Comparison of ENCODE assay signal across 8 cellular contexts in genomic region chr4:55398966-55399365, GRCh38. TPM values are rescaled to one million over a fixed set of nuclear protein-coding genes. Genes with fewer than 3 reads are reported as not detected.
A peak's percentile ranks its signal among the peaks of the same experiment; 100 is the strongest.
DNase-seq lines count a peak whose midpoint lies in the region; ATAC-seq, FAIRE-seq and TF ChIP-seq lines count a peak whose summit lies in the region.

No MANE protein-coding gene starts in this region.

- H3K36me3 Mint-ChIP-seq in CD14-positive monocyte: peaks cover 28 to 39% of the 10 kb centered on the region in 2 donors
- peaks cover 30% of the 10 kb centered on the region for H3K36me3 Mint-ChIP-seq in nephron progenitor cell (ENCODE audit: low read depth)

- H3K9me3 Mint-ChIP-seq in CD14-positive monocyte (peaks cover 0 to 1% (median 0%) of the 10 kb centered on the region in 7 donors), nephron progenitor cell (no peaks in the 10 kb centered on the region)

- H3K4me1 Mint-ChIP-seq in CD14-positive monocyte (peaks cover 44% of the 10 kb centered on the region), nephron progenitor cell (peaks cover 38% of the 10 kb centered on the region)

- intact Hi-C loops in CD14-positive monocyte (cut with micrococcal nuclease): loop anchor here (5.0 kb wide), 2 partner anchors 52 to 148 kb away; partner anchors contain the start of genes CLOCK (in 2 of the 2) and SRD5A3 (in 1 of the 2)
- intact Hi-C loops in body of pancreas (cut with DNase I): loop anchor here (10.0 kb wide), 1 partner anchor 54 kb away; the partner anchor contains the start of gene SRD5A3

- 21 to 25% methylated on average over 3 of the region's 3 CpGs for WGBS in body of pancreas, 2 donors

- no peak for FAIRE-seq in bronchial epithelial cell (lab: Jason Lieb, UNC)

- H3K4me3 ChIP-seq in bronchial epithelial cell (ENCODE audit: low read depth, low read length): peak overlapping the region; percentile 82
- peak overlapping the region in 1 of 2 donors; percentile 98 for H3K4me3 ChIP-seq in body of pancreas

- H3K9me3 ChIP-seq in body of pancreas: no peaks in the 10 kb centered on the region

- H3K27me3 ChIP-seq in bronchial epithelial cell (ENCODE audit: control insufficient read depth, insufficient read depth, low read length) (no peaks in the 10 kb centered on the region), body of pancreas (no peaks in the 10 kb centered on the region)

- peaks cover 9% of the 10 kb centered on the region for H3K36me3 ChIP-seq in bronchial epithelial cell (ENCODE audit: control insufficient read depth, insufficient read depth, low read length)
- no peaks in the 10 kb centered on the region for H3K36me3 ChIP-seq in body of pancreas (replicated peaks in 1 of 2; ENCODE audit: insufficient read depth in 1 of 2, low read depth in 2 of 2)

- no peak for ATAC-seq in body of pancreas

- TF ChIP-seq POLR2A in body of pancreas (IDR thresholded peaks at IDR 0.05): no peak

- H3K27me3 Mint-ChIP-seq in CD14-positive monocyte (ENCODE audit: low read depth in 3 of 3): peaks cover 0 to 4% (median 0%) of the 10 kb centered on the region in 3 donors
- peaks cover 5% of the 10 kb centered on the region for H3K27me3 Mint-ChIP-seq in nephron progenitor cell (ENCODE audit: low read depth, poor library complexity)

- H3K27ac Mint-ChIP-seq in CD14-positive monocyte: peak overlapping the region; percentile 95 to 99 (median 98)
- H3K27ac Mint-ChIP-seq in nephron progenitor cell: no peak overlapping the region

- DNase-seq in CD14-positive monocyte (ENCODE audit: low spot score) (no peak), Kasumi-1 (lab: John Stamatoyannopoulos, UW) (peak; percentile 31 to 64), bronchial epithelial cell (ENCODE audit: low read depth) (no peak), nephron progenitor cell (no peak), NCI-H1694 (lab: John Stamatoyannopoulos, UW) (no peak), body of pancreas (no peak), iPS-NIHi7 (ENCODE audit: extremely low spot score) (no peak)
- no peak for DNase-seq in stimulated activated CD4-positive, alpha-beta T cell treated with anti-CD3 and anti-CD28 coated beads, Interleukin-4, amount 100 ng/mL, for 24 hours

- no peak for TF ChIP-seq CTCF in CD14-positive monocyte (IDR thresholded peaks at IDR 0.05)
- no peak for TF ChIP-seq CTCF in bronchial epithelial cell (IDR thresholded peaks at IDR 0.05; ENCODE audit: insufficient read depth, low read length, severe bottlenecking)
- no peak for TF ChIP-seq CTCF in nephron progenitor cell (IDR thresholded peaks at IDR 0.05)
- no peak for TF ChIP-seq CTCF in body of pancreas (IDR thresholded peaks at IDR 0.05)

- H3K27ac ChIP-seq in body of pancreas: peak overlapping the region in 2 of 4 donors; percentile 98 to 100

- H3K4me3 Mint-ChIP-seq in CD14-positive monocyte (peak overlapping the region; percentile 96 to 99), nephron progenitor cell (peak overlapping the region; percentile 91)

- peaks cover 34% of the 10 kb centered on the region for H3K4me1 ChIP-seq in body of pancreas

RNA-seq across cellular contexts. Expression of gene TMEM165, which starts 3.2 kb away (rescaled TPM):
- 10 to 100 TPM; 92.8 to 96.4 TPM for polyA plus RNA-seq in CD14-positive monocyte
- total RNA-seq in bronchial epithelial cell (75.8 and 108 TPM in 2 replicates), body of pancreas (100 to 1,000 TPM in 1 of 2 donors, 10 to 100 TPM in 1; 90.5 to 308 TPM)

RNA-seq across cellular contexts. Expression of gene SRD5A3, which starts 52.9 kb away (rescaled TPM):
- 10 to 100 TPM; 16.2 to 26.2 TPM for polyA plus RNA-seq in CD14-positive monocyte
- 5.5 and 19.5 TPM in 2 replicates for total RNA-seq in bronchial epithelial cell
- 10 to 100 TPM in 1 of 2 donors, 1 to 10 TPM in 1; 6.7 to 11.5 TPM for total RNA-seq in body of pancreas

Comparison
In these comparisons a context has a peak if more than half of its experiments do, and no peak if none do; other contexts are left out.
1. DNase-seq: peak in Kasumi-1 (2 of 2); none in CD14-positive monocyte (single experiment), bronchial epithelial cell (single experiment), nephron progenitor cell (single experiment), stimulated activated CD4-positive, alpha-beta T cell treated with anti-CD3 and anti-CD28 coated beads, Interleukin-4, amount 100 ng/mL, for 24 hours (single experiment), NCI-H1694 (single experiment), body of pancreas (0 of 4) and iPS-NIHi7 (single experiment).